8 cellular contexts compared by ENCODE assay signal in the genomic region with DNA sequence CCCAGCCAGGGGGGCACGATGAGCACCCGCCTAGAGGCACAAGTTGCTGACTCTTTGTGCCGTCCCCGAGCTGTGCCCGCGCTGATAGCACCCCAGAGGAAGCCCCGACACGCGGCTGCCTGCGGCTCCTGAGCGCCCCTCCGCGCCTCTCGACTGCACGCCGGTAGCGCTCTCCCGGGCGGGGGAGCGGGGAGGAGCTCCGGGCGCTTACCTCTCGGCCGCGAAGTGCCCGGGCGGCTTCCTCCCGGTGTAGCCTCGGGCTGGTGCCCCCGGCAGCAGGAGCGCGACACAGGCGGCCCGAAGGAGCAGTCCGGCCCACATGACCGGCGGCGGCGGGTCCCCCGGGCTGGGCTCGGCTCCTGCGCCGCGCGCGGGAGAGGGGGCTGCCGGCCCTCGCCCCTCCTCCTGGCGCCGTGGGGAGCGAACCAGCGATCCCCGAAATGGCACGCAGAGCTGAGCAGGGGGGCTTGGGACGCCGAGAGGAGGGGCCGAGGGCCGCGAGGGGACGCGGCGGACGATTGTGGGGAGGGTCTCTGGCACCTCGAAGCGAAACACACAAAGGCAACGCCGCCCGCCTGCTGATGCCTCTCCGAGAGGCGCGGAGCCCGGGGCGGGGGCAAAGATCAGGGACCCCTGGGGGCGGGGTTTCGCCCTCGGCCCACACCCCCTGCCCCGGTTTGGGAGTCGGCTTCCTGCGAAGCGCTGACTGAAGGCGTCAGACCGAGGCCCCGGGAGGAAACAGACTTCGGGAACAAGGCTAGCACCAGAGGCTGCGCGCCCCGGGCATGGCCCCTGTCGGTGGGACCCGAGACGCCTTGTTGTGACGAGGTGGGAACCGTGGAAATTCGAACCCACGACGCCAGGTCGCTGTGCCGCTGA. TPM values are rescaled to one million over a fixed set of nuclear protein-coding genes. Genes with fewer than 3 reads are reported as not detected.
DNase-seq lines count a peak whose midpoint lies in the region; ATAC-seq and TF ChIP-seq lines count a peak whose summit lies in the region.

A gene with protein sequence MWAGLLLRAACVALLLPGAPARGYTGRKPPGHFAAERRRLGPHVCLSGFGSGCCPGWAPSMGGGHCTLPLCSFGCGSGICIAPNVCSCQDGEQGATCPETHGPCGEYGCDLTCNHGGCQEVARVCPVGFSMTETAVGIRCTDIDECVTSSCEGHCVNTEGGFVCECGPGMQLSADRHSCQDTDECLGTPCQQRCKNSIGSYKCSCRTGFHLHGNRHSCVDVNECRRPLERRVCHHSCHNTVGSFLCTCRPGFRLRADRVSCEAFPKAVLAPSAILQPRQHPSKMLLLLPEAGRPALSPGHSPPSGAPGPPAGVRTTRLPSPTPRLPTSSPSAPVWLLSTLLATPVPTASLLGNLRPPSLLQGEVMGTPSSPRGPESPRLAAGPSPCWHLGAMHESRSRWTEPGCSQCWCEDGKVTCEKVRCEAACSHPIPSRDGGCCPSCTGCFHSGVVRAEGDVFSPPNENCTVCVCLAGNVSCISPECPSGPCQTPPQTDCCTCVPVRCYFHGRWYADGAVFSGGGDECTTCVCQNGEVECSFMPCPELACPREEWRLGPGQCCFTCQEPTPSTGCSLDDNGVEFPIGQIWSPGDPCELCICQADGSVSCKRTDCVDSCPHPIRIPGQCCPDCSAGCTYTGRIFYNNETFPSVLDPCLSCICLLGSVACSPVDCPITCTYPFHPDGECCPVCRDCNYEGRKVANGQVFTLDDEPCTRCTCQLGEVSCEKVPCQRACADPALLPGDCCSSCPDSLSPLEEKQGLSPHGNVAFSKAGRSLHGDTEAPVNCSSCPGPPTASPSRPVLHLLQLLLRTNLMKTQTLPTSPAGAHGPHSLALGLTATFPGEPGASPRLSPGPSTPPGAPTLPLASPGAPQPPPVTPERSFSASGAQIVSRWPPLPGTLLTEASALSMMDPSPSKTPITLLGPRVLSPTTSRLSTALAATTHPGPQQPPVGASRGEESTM (minus strand): TSS at position 600 of the 879 bp plus-strand sequence. CDS start 279 bp downstream, at position 321.

- H3K36me3 Mint-ChIP-seq in glutamatergic neuron (ENCODE audit: unreplicated experiment) = no peaks in the 10 kb centered on the region

- peak within 1 kb of the TSS; percentile 39 to 50 for H3K4me3 ChIP-seq in prostate gland

- CTCF ChIA-PET in HEK293T (lab: Yijun Ruan, JAX) = no interaction called here

- peak; percentile 19 for TF ChIP-seq CTCF in glutamatergic neuron (IDR thresholded peaks at IDR 0.05; ENCODE audit: partially characterized antibody, unreplicated experiment)
- TF ChIP-seq CTCF in prostate gland (IDR thresholded peaks at IDR 0.05) = no peak

- no peaks in the 10 kb centered on the region for H3K9me3 ChIP-seq in prostate gland

- intact Hi-C loops in prostate gland (cut with DNase I) = no loop called here

- TF ChIP-seq POLR2A in prostate gland (IDR thresholded peaks at IDR 0.05) = peak; percentile 10

- 1% methylated on average over 45 of the region's 97 CpGs for WGBS in prostate gland

- peaks cover 5% of the 10 kb centered on the region for H3K4me1 ChIP-seq in prostate gland (replicated peaks)

- H3K4me1 Mint-ChIP-seq in glutamatergic neuron (ENCODE audit: low read depth, unreplicated experiment) = peaks cover 8% of the 10 kb centered on the region

- peak; percentile 67 for ATAC-seq in GM19455 (IDR thresholded peaks at IDR 0.05; ENCODE audit: unreplicated experiment)

- peaks cover 19% of the 10 kb centered on the region for H3K27me3 Mint-ChIP-seq in glutamatergic neuron (ENCODE audit: unreplicated experiment)

- H3K9me3 Mint-ChIP-seq in glutamatergic neuron (ENCODE audit: unreplicated experiment) = peaks cover 11% of the 10 kb centered on the region

- POLR2A ChIA-PET in HEK293T (lab: Yijun Ruan, JAX) = interaction anchor here (1.3 kb wide), 1 partner anchor 13 kb away, joined by 4 read pairs; no protein-coding TSS in a partner anchor

- peak within 1 kb of the TSS; percentile 84 for H3K4me3 Mint-ChIP-seq in glutamatergic neuron (ENCODE audit: unreplicated experiment)

- H3K36me3 ChIP-seq in prostate gland = peaks cover 0 to under 1% of the 10 kb centered on the region in 2 donors

- H3K27ac ChIP-seq in prostate gland = peak within 1 kb of the TSS; percentile 16 to 57

- peak; percentile 82 for DNase-seq in COLO668 (lab: John Stamatoyannopoulos, UW; ENCODE audit: unreplicated experiment)
- peak; percentile 34 for DNase-seq in HT1080 (ENCODE audit: low read depth)
- peak; percentile 61 for DNase-seq in RKO (ENCODE audit: low spot score)
- DNase-seq in activated gamma-delta T cell treated with Interleukin-2 at 50 U/mL for 16 hours = peak; percentile 54
- DNase-seq in glutamatergic neuron = peak; percentile 85
- DNase-seq in prostate gland (ENCODE audit: low spot score) = peak; percentile 26
- no peak for DNase-seq in HEK293T (ENCODE audit: extremely low spot score)

- no peaks in the 10 kb centered on the region for H3K27me3 ChIP-seq in prostate gland (replicated peaks; ENCODE audit: insufficient read depth)

- H3K27ac Mint-ChIP-seq in glutamatergic neuron (ENCODE audit: unreplicated experiment) = peak within 1 kb of the TSS; percentile 86

TF ChIP-seq in HEK293T, 16 proteins besides CTCF, POLR2A, EP300 and RAD21:
- TF ChIP-seq SP1 (IDR thresholded peaks at IDR 0.05) = no peak
- no peak for TF ChIP-seq L3MBTL2 (conservative IDR thresholded peaks at IDR 0.05)
- no peak for TF ChIP-seq TARDBP (IDR thresholded peaks at IDR 0.05)

RNA-seq across cellular contexts. Expression of the gene that starts here (rescaled TPM):
- 0.17 and 0.23 TPM in 2 replicates for total RNA-seq in HT1080 (2014; rRNA removed; shearing (Covaris generic))
- 0.09 and 0.19 TPM in 2 replicates for polyA plus RNA-seq in HT1080 (2015; cell fraction: cytosol; rRNA removed)
- polyA plus RNA-seq in HT1080 (2015; cell fraction: nucleus; rRNA removed) = 2.4 and 2.7 TPM in 2 replicates
- total RNA-seq in glutamatergic neuron (ENCODE audit: unreplicated experiment) (27.3 TPM), prostate gland (1 to 10 TPM; 2.0 to 4.3 TPM)
